8 cellular contexts compared by ENCODE assay signal in genomic region chr11:64802370-64803162, GRCh38. TPM values are rescaled to one million over a fixed set of nuclear protein-coding genes. Genes with fewer than 3 reads are reported as not detected.
DNase-seq lines count a peak whose midpoint lies in the region; ATAC-seq and TF ChIP-seq lines count a peak whose summit lies in the region.

No MANE protein-coding gene starts in this region.

- H3K36me3 ChIP-seq in BLaER1 (peaks cover 43% of the 10 kb centered on the region), lower lobe of right lung (peaks cover 26% of the 10 kb centered on the region), suprapubic skin (peaks cover 19% of the 10 kb centered on the region)

- H3K9ac ChIP-seq in BLaER1 = peak overlapping the region; percentile 75

- ATAC-seq in lower lobe of right lung (peak; percentile 0 to 8), GM18861 (IDR thresholded peaks at IDR 0.05; ENCODE audit: unreplicated experiment) (no peak)

- DNase-seq in GM20000 (ENCODE audit: low spot score) (peak; percentile 57), NB4 (ENCODE audit: low read depth) (no peak), astrocyte of the cerebellum (ENCODE audit: low read depth) (no peak), lower lobe of right lung (no peak), suprapubic skin (ENCODE audit: low spot score in 2 of 2) (peak in 1 of 2 donors; percentile 79), C1 segment of cervical spinal cord (lab: John Stamatoyannopoulos, UW) (no peak)

- TF ChIP-seq EP300 in suprapubic skin (IDR thresholded peaks at IDR 0.05) = no peak

- in situ Hi-C loops in astrocyte of the cerebellum (cut with HindIII; ENCODE audit: low sequenced_read_pairs) = no loop called here

- 50% methylated on average over 4 of the region's 56 CpGs for WGBS in suprapubic skin

- intact Hi-C loops in lower lobe of right lung (cut with DNase I) = no loop called here

- H3K4me1 ChIP-seq in BLaER1 (peaks cover 69% of the 10 kb centered on the region), lower lobe of right lung (peaks cover 36% of the 10 kb centered on the region), suprapubic skin (peaks cover 26% of the 10 kb centered on the region)

- H3K4me2 ChIP-seq in BLaER1 = peak overlapping the region; percentile 100

- H3K27me3 ChIP-seq in BLaER1 = no peaks in the 10 kb centered on the region
- no peaks in the 10 kb centered on the region for H3K27me3 ChIP-seq in lower lobe of right lung (ENCODE audit: low read depth)
- H3K27me3 ChIP-seq in suprapubic skin = no peaks in the 10 kb centered on the region

- TF ChIP-seq POLR2A in NB4 (IDR thresholded peaks at IDR 0.05; ENCODE audit: extremely low read depth, insufficient read length) (no peak), suprapubic skin (IDR thresholded peaks at IDR 0.05) (no peak)

- peak overlapping the region; percentile 89 for H3K27ac ChIP-seq in BLaER1
- peak overlapping the region; percentile 77 for H3K27ac ChIP-seq in lower lobe of right lung
- peak overlapping the region; percentile 57 for H3K27ac ChIP-seq in suprapubic skin

- TF ChIP-seq CTCF in GM20000 (IDR thresholded peaks at IDR 0.05; ENCODE audit: extremely low read depth, missing control alignments) (no peak), NB4 (IDR thresholded peaks at IDR 0.05; ENCODE audit: low read depth, low read length) (no peak), astrocyte of the cerebellum (IDR thresholded peaks at IDR 0.05; ENCODE audit: low read depth, low read length, missing control alignments) (no peak), lower lobe of right lung (IDR thresholded peaks at IDR 0.05) (no peak), suprapubic skin (IDR thresholded peaks at IDR 0.05) (no peak)

- H4K20me1 ChIP-seq in BLaER1 = peaks cover 12% of the 10 kb centered on the region; the same call in 1 of the 2 replicates

- H3K9me3 ChIP-seq in BLaER1 (no peaks in the 10 kb centered on the region), lower lobe of right lung (no peaks in the 10 kb centered on the region), suprapubic skin (no peaks in the 10 kb centered on the region)

- peak overlapping the region; percentile 73 for H3K4me3 ChIP-seq in BLaER1
- H3K4me3 ChIP-seq in NB4 (ENCODE audit: low read depth, low read length) = peak overlapping the region; percentile 40
- H3K4me3 ChIP-seq in astrocyte of the cerebellum (ENCODE audit: low read depth, low read length) = peak overlapping the region; percentile 74
- peak overlapping the region; percentile 78 for H3K4me3 ChIP-seq in lower lobe of right lung
- peak overlapping the region; percentile 66 for H3K4me3 ChIP-seq in suprapubic skin

RNA-seq across cellular contexts. Expression of gene MAP4K2, which starts 0.4 kb away (rescaled TPM):
- total RNA-seq in lower lobe of right lung = 29.1 TPM
- total RNA-seq in suprapubic skin = 10 to 100 TPM; 13.6 to 20.4 (median 15.3) TPM

RNA-seq across cellular contexts. Expression of gene MEN1, which starts 7.8 kb away (rescaled TPM):
- total RNA-seq in lower lobe of right lung (22.7 TPM), suprapubic skin (10 to 100 TPM; 26.9 to 46.6 (median 36.1) TPM)

RNA-seq across cellular contexts. Expression of gene SF1, which starts 24.2 kb away (rescaled TPM):
- total RNA-seq in lower lobe of right lung (269 TPM), suprapubic skin (100 to 1,000 TPM; 270 to 559 (median 373) TPM)

RNA-seq across cellular contexts. Expression of gene CDC42BPG, which starts 41.9 kb away (rescaled TPM):
- total RNA-seq in lower lobe of right lung = 16.3 TPM
- total RNA-seq in suprapubic skin = 10 to 100 TPM; 42.2 to 64.9 (median 61.1) TPM

RNA-seq across cellular contexts. Expression of gene PYGM, which starts 42.8 kb away (rescaled TPM):
- total RNA-seq in lower lobe of right lung (2.6 TPM), suprapubic skin (1 to 10 TPM; 1.1 to 2.7 (median 1.2) TPM)
